22 cellular contexts compared by ENCODE assay signal in genomic region chr6:162615016-162615717, GRCh38.
A peak's percentile ranks its signal among the peaks of the same experiment; 100 is the strongest.
DNase-seq lines count a peak whose midpoint lies in the region; TF ChIP-seq lines count a peak whose summit lies in the region.
"Had no signal": no experiment of that assay in that cellular context is flagged by ENCODE, and none has a peak within 500 bp of the region (broad histone marks: within the 10 kb centered on the region; RNA-seq: fewer than 3 reads in every experiment).

No MANE protein-coding gene starts in this region.

- no peak for TF ChIP-seq POLR2A in ovary (IDR thresholded peaks at IDR 0.05)

- H3K4me3 ChIP-seq in ovary = no peak overlapping the region
- H3K4me3 ChIP-seq: upper lobe of left lung had no signal

- no peak for TF ChIP-seq CTCF in ovary (IDR thresholded peaks at IDR 0.05)

- TF ChIP-seq RAD21 in Ishikawa (IDR thresholded peaks at IDR 0.05; ENCODE audit: low read depth) = no peak

- peak overlapping the region in 1 of 2 donors; percentile 29 for H3K27ac ChIP-seq in ovary
- H3K27ac ChIP-seq: KMS-11, upper lobe of left lung, VCaP had no signal

- no peaks in the 10 kb centered on the region for H3K36me3 ChIP-seq in ovary
- H3K36me3 ChIP-seq: upper lobe of left lung had no signal

- WGBS in ovary, 3 donors = 15 to 47% (median 24%) methylated on average over 2 of the region's 2 CpGs

- intact Hi-C loops in ovary (cut with DNase I) = no loop called here

- DNase-seq in NCI-H460 (ENCODE audit: extremely low read depth, low read depth) = peak; percentile 56
- peak; percentile 76 for DNase-seq in fibroblast of the conjunctiva (ENCODE audit: low read depth)
- DNase-seq in ovary = peak in 3 of 5 donors; percentile 17 to 38 (median 32)
- no peak for DNase-seq in AG08396 (ENCODE audit: low spot score)
- no peak for DNase-seq in pons (ENCODE audit: low spot score)
- DNase-seq in GM03348 (ENCODE audit: low spot score) = no peak
- DNase-seq: activated CD8-positive, alpha-beta memory T cell treated with anti-CD3 and anti-CD28 coated beads, Interleukin-2, amount 50 U/mL, for 48 hours; dermis blood vessel endothelial cell; DND-41; foreskin melanocyte; natural killer cell; NCI-H1105; NCI-H2081 treated with DMSO at 0.1 percent for 48 hours; NCI-H526; posterior cingulate gyrus; SHP77 treated with DMSO at 0.1 percent for 48 hours; stimulated activated CD4-positive, alpha-beta T cell treated with anti-CD3 and anti-CD28 coated beads, Interleukin-4, amount 100 ng/mL, for 1 hour; stimulated activated naive CD8-positive, alpha-beta T cell treated with anti-CD3 and anti-CD28 coated beads, Interleukin-15, amount 100 ng/mL, for 72 hours; upper lobe of left lung had no signal

- H3K4me1 ChIP-seq in ovary (ENCODE audit: insufficient read depth) = peaks cover 2% of the 10 kb centered on the region
- H3K4me1 ChIP-seq: upper lobe of left lung had no signal

- no peak for TF ChIP-seq EP300 in Ishikawa (IDR thresholded peaks at IDR 0.05; ENCODE audit: borderline replicate concordance)
- TF ChIP-seq EP300 in ovary (IDR thresholded peaks at IDR 0.05) = no peak

- H3K9me3 ChIP-seq in ovary = no peaks in the 10 kb centered on the region
- H3K9me3 ChIP-seq: upper lobe of left lung had no signal

- no peaks in the 10 kb centered on the region for H3K27me3 ChIP-seq in ovary
- H3K27me3 ChIP-seq: upper lobe of left lung had no signal

TF ChIP-seq in Ishikawa, 13 proteins besides CTCF, POLR2A, EP300 and RAD21:
- TF ChIP-seq USF1 (IDR thresholded peaks at IDR 0.05) = no peak
- TF ChIP-seq CEBPB (IDR thresholded peaks at IDR 0.05) = 0 out of 2 replicates have a peak, but pooled peaks have one; percentile 17
- TF ChIP-seq REST (IDR thresholded peaks at IDR 0.05; ENCODE audit: low read depth) = no peak
- no peak for TF ChIP-seq YY1 (IDR thresholded peaks at IDR 0.05; ENCODE audit: low read depth)
- TF ChIP-seq TEAD4 (IDR thresholded peaks at IDR 0.05) = no peak
TF ChIP-seq in Ishikawa: peak in this region for 1.

Comparison
In these comparisons a context has a peak if more than half of its experiments do, and no peak if none do; other contexts are left out.
1. DNase-seq: peak in NCI-H460 (single experiment), fibroblast of the conjunctiva (single experiment) and ovary (3 of 5); none in AG08396 (single experiment), pons (single experiment) and GM03348 (single experiment).